30 cellular contexts compared by ENCODE assay signal in the genomic region with DNA sequence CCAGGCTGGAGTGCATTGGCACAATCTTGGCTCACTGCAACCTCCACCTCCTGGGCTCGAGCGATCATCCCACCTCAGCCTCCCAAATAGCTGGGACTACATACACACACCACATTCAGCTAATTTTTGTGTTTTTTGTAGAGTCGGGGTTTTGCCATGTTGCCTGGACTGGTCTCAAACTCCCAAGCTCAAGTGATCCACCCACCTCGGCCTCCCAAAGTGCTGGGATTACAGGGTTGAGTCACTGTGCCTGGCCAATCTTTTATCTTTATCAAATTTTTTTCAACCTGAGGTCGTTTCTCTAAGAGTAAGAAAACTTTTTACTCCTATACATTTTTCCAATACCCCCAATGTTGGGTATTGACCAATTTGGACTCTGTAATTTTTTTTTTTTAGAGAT. TPM values are rescaled to one million over a fixed set of nuclear protein-coding genes. Genes with fewer than 3 reads are reported as not detected.
DNase-seq lines count a peak whose midpoint lies in the region; ATAC-seq, FAIRE-seq and TF ChIP-seq lines count a peak whose summit lies in the region.
"Had no signal": no experiment of that assay in that cellular context is flagged by ENCODE, and none has a peak within 500 bp of the region (broad histone marks: within the 10 kb centered on the region; RNA-seq: fewer than 3 reads in every experiment).

No MANE protein-coding gene starts in this region.

- intact Hi-C loops in PC-3 (cut with micrococcal nuclease) = no loop called here

- H4K20me1 ChIP-seq in GM23338 (replicated peaks; ENCODE audit: insufficient read depth) (no peaks in the 10 kb centered on the region), PC-3 (ENCODE audit: low read length) (no peaks in the 10 kb centered on the region), H1 (replicated peaks in 1 of 2; ENCODE audit: control insufficient read depth in 1 of 2, insufficient read depth in 2 of 2, low read length in 2 of 2) (no peaks in the 10 kb centered on the region), neural progenitor cell (ENCODE audit: low read depth) (no peaks in the 10 kb centered on the region)

- H3K9me3 ChIP-seq in PC-3 (ENCODE audit: low read length) = no peaks in the 10 kb centered on the region
- H3K9me3 ChIP-seq in H1 (ENCODE audit: insufficient read depth in 2 of 2, low read depth in 1 of 2, low read length in 1 of 2) = no peaks in the 10 kb centered on the region
- H3K9me3 ChIP-seq in neural progenitor cell (ENCODE audit: low read depth) = no peaks in the 10 kb centered on the region
- H3K9me3 ChIP-seq: heart right ventricle, upper lobe of left lung had no signal

- H3F3A ChIP-seq in GM23338 (replicated peaks; ENCODE audit: low read depth) (0 out of 2 replicates have a peak, but pooled peaks cover 3% of the 10 kb centered on the region), PC-3 (ENCODE audit: low read length, unreplicated experiment) (no peaks in the 10 kb centered on the region), neural progenitor cell (ENCODE audit: low read depth) (peaks cover 11% of the 10 kb centered on the region)

- 88% methylated on average over 5 of the region's 5 CpGs; no CpG with 5 or more reads in 1 of the 2 experiments for WGBS in H1 (ENCODE audit: extremely low coverage in 1 of 2, insufficient coverage in 1 of 2, insufficient read length in 1 of 2, insufficient replicate concordance in 2 of 2, low coverage in 1 of 2, low lambda C conversion rate in 2 of 2, missing lambda C conversion rate in 1 of 2), 2 experiments

- TF ChIP-seq CTCF in GM23338 (conservative IDR thresholded peaks at IDR 0.05; ENCODE audit: low read depth in 2 of 2) (no peak), PC-3 (conservative IDR thresholded peaks at IDR 0.05; ENCODE audit: low read depth, low read length) (no peak), H1 (IDR thresholded peaks at IDR 0.05; ENCODE audit: control extremely low read depth in 1 of 3, insufficient read depth in 1 of 3, low read depth in 1 of 3, low read length in 3 of 3) (no peak), neural progenitor cell (IDR thresholded peaks at IDR 0.05) (no peak)

- H2AK5ac ChIP-seq in H1 (ENCODE audit: low read depth, low read length) = no peak overlapping the region

- CTCF ChIA-PET in PC-3 (lab: Charles Lee) (interaction anchor here (0.7 kb wide), 1 partner anchor 34 kb away, joined by 4 read pairs; no protein-coding TSS in a partner anchor), H1 (lab: Charles Lee; ENCODE audit: partially characterized antibody) (no interaction called here)

- no TSS peak for BruUV-seq in PC-3 (replicated peaks; lab: Mats Ljungman, UMichigan)

- H2BK12ac ChIP-seq in H1 (ENCODE audit: low read depth, low read length) = no peak overlapping the region

- H3K36me3 ChIP-seq in GM23338 (ENCODE audit: insufficient read depth) = no peaks in the 10 kb centered on the region
- no peaks in the 10 kb centered on the region for H3K36me3 ChIP-seq in PC-3 (ENCODE audit: low read depth, low read length)
- no peaks in the 10 kb centered on the region for H3K36me3 ChIP-seq in H1 (ENCODE audit: control insufficient read depth in 2 of 4, insufficient read depth in 4 of 4, low read length in 3 of 4)
- H3K36me3 ChIP-seq in neural progenitor cell = no peaks in the 10 kb centered on the region
- H3K36me3 ChIP-seq: heart right ventricle, upper lobe of left lung had no signal

- no peaks in the 10 kb centered on the region for H3K36me3 Mint-ChIP-seq in GM23338 (ENCODE audit: low read depth)
- no peaks in the 10 kb centered on the region for H3K36me3 Mint-ChIP-seq in neural progenitor cell

- no peak for FAIRE-seq in H1 (lab: Jason Lieb, UNC)
- FAIRE-seq: GM12891 had no signal

- H2BK20ac ChIP-seq in H1 (ENCODE audit: low read length) = no peak overlapping the region

- H3K4me1 ChIP-seq in GM23338 (ENCODE audit: insufficient read depth) = no peaks in the 10 kb centered on the region
- peaks cover 16% of the 10 kb centered on the region for H3K4me1 ChIP-seq in PC-3 (ENCODE audit: insufficient read depth, low read length)
- no peaks in the 10 kb centered on the region for H3K4me1 ChIP-seq in H1 (replicated peaks in 1 of 4; ENCODE audit: control insufficient read depth in 3 of 4, insufficient read depth in 4 of 4, low read length in 3 of 4)
- H3K4me1 ChIP-seq in neural progenitor cell = no peaks in the 10 kb centered on the region

- no peak overlapping the region for H3K23ac ChIP-seq in H1 (ENCODE audit: insufficient read length)

- no peak overlapping the region for H3K4me3 Mint-ChIP-seq in GM23338
- H3K4me3 Mint-ChIP-seq in neural progenitor cell = no peak overlapping the region
- H3K4me3 Mint-ChIP-seq: activated CD4-positive, alpha-beta T cell treated with anti-CD3 and anti-CD28 coated beads for 36 hours; T-helper 17 cell had no signal

- no peak overlapping the region for H4K5ac ChIP-seq in H1 (ENCODE audit: insufficient read length, low read depth, low read length)

- no peak overlapping the region for H3K9ac ChIP-seq in PC-3 (ENCODE audit: low read length)
- no peak overlapping the region for H3K9ac ChIP-seq in H1 (replicated peaks in 1 of 4; ENCODE audit: extremely low read depth in 1 of 4, low read depth in 3 of 4, low read length in 3 of 4)
- H3K9ac ChIP-seq in neural progenitor cell = no peak overlapping the region

- peak overlapping the region; percentile 57; the same call in 1 of the 2 replicates for H4K8ac ChIP-seq in H1 (ENCODE audit: extremely low read depth, insufficient read depth, low read length)

- H3K9me2 ChIP-seq in GM23338 (ENCODE audit: insufficient read depth) (no peaks in the 10 kb centered on the region; the same call in 1 of the 2 replicates), PC-3 (replicated peaks; ENCODE audit: low read length) (no peaks in the 10 kb centered on the region)

- TF ChIP-seq RAD21 in H1 (IDR thresholded peaks at IDR 0.05 in 1 of 2, conservative IDR thresholded peaks at IDR 0.05 in 1 of 2; ENCODE audit: low read depth in 2 of 2, low read length in 2 of 2) = no peak

- DNase-seq in GM23338 (ENCODE audit: low spot score) (no peak), PC-3 (no peak), H1 (ENCODE audit: low read depth in 1 of 2, low spot score in 2 of 2) (no peak), neural progenitor cell (ENCODE audit: low spot score) (no peak), superior temporal gyrus (ENCODE audit: extremely low spot score) (no peak), NCI-H1417 treated with DMSO at 0.1 percent for 48 hours (lab: John Stamatoyannopoulos, UW) (no peak)
- DNase-seq: activated CD4-positive, alpha-beta T cell treated with anti-CD3 and anti-CD28 coated beads for 36 hours; activated effector memory CD4-positive, alpha-beta T cell treated with anti-CD3 and anti-CD28 coated beads, Interleukin-2, amount 50 U/mL, for 16 hours; activated T-cell treated with anti-CD3 and anti-CD28 coated beads, Interleukin-2, amount 50 U/mL, for 1 hour; C1 segment of cervical spinal cord; Calu3; DND-41; effector CD4-positive, alpha-beta T cell; foreskin melanocyte; heart right ventricle; Kasumi-1; NCI-H1048; NCI-H1930; NCI-H2227 treated with DMSO at 0.1 percent for 48 hours; NCI-H774; right cardiac atrium; RPMI8226; stimulated activated CD4-positive, alpha-beta T cell treated with anti-CD3 and anti-CD28 coated beads, Interleukin-12 subunit alpha, Interleukin-12 subunit beta, amount 100 ng/mL, for 4 hours; stimulated activated CD4-positive, alpha-beta T cell treated with anti-CD3 and anti-CD28 coated beads, Interleukin-4, amount 100 ng/mL, for 1 hour; substantia nigra; T-helper 17 cell; upper lobe of left lung had no signal

- H3K4me3 ChIP-seq in GM23338 = no peak overlapping the region
- H3K4me3 ChIP-seq in PC-3 (ENCODE audit: low read length) = no peak overlapping the region
- H3K4me3 ChIP-seq in H1 (ENCODE audit: extremely low read depth in 1 of 4, insufficient read depth in 2 of 4, low read depth in 3 of 4, low read length in 4 of 4) = no peak overlapping the region
- no peak overlapping the region for H3K4me3 ChIP-seq in neural progenitor cell
- H3K4me3 ChIP-seq: heart right ventricle, SK-N-MC, upper lobe of left lung had no signal

- H3K18ac ChIP-seq in H1 (ENCODE audit: extremely low read depth, low read length) = no peak overlapping the region

- H3K4ac ChIP-seq in H1 (replicated peaks; ENCODE audit: insufficient read length, low read depth, low read length) = no peak overlapping the region

- H2AFZ ChIP-seq in GM23338 (peak overlapping the region; percentile 63; the same call in 1 of the 2 replicates), PC-3 (ENCODE audit: low read length) (peak overlapping the region; percentile 58; the same call in 1 of the 2 replicates), H1 (ENCODE audit: low read length) (no peak overlapping the region), neural progenitor cell (replicated peaks) (peak overlapping the region; percentile 76)

- H2BK15ac ChIP-seq in H1 (ENCODE audit: low read length) = no peak overlapping the region

- no peaks in the 10 kb centered on the region for H3K23me2 ChIP-seq in H1 (ENCODE audit: low read depth, low read length)

- no peaks in the 10 kb centered on the region for H3K79me2 ChIP-seq in GM23338 (replicated peaks; ENCODE audit: insufficient read depth)
- no peaks in the 10 kb centered on the region for H3K79me2 ChIP-seq in PC-3 (ENCODE audit: low read length)
- H3K79me2 ChIP-seq in H1 (ENCODE audit: control insufficient read depth in 1 of 2, insufficient read depth in 2 of 2, low read length in 2 of 2) = no peaks in the 10 kb centered on the region
- no peaks in the 10 kb centered on the region for H3K79me2 ChIP-seq in neural progenitor cell (ENCODE audit: low read depth)

- TF ChIP-seq POLR2A in H1 (IDR thresholded peaks at IDR 0.05; ENCODE audit: control extremely low read depth in 1 of 2, low read depth in 2 of 2, low read length in 2 of 2) = no peak

- H3K14ac ChIP-seq in H1 (ENCODE audit: insufficient read length) = no peak overlapping the region

- H2BK5ac ChIP-seq in H1 (ENCODE audit: low read depth, low read length) = no peak overlapping the region

- no peak overlapping the region for H2BK120ac ChIP-seq in H1 (replicated peaks; ENCODE audit: low read depth, low read length)

- H3K79me1 ChIP-seq in H1 (ENCODE audit: low read depth, low read length) = no peaks in the 10 kb centered on the region

- POLR2A ChIA-PET in PC-3 (lab: Charles Lee; ENCODE audit: unreplicated experiment) (no interaction called here), H1 (lab: Charles Lee; ENCODE audit: partially characterized antibody) (no interaction called here)

- H3K4me1 Mint-ChIP-seq in GM23338 (no peaks in the 10 kb centered on the region), neural progenitor cell (peaks cover 3% of the 10 kb centered on the region)
- H3K4me1 Mint-ChIP-seq: activated CD4-positive, alpha-beta T cell treated with anti-CD3 and anti-CD28 coated beads for 36 hours; T-helper 17 cell had no signal

- no peak overlapping the region for H3K27ac Mint-ChIP-seq in GM23338
- no peak overlapping the region for H3K27ac Mint-ChIP-seq in neural progenitor cell
- H3K27ac Mint-ChIP-seq: activated CD4-positive, alpha-beta T cell treated with anti-CD3 and anti-CD28 coated beads for 36 hours; T-helper 17 cell had no signal

- no peak overlapping the region for H3K4me2 ChIP-seq in GM23338
- H3K4me2 ChIP-seq in PC-3 (ENCODE audit: low read length) = no peak overlapping the region
- H3K4me2 ChIP-seq in H1 (ENCODE audit: insufficient read depth in 1 of 2, low read depth in 2 of 2, low read length in 2 of 2) = no peak overlapping the region
- H3K4me2 ChIP-seq in neural progenitor cell = no peak overlapping the region

- no peak overlapping the region for H4K91ac ChIP-seq in H1 (replicated peaks; ENCODE audit: insufficient read length, low read length)

- no peak overlapping the region for H3K56ac ChIP-seq in H1 (replicated peaks; ENCODE audit: insufficient read length, low read depth, low read length)

- no peak for TF ChIP-seq EP300 in H1 (IDR thresholded peaks at IDR 0.05; ENCODE audit: borderline replicate concordance in 1 of 2, low read depth in 2 of 2, low read length in 2 of 2)

- ATAC-seq in GM23338 (no peak), PC-3 (no peak), GM18873 (IDR thresholded peaks at IDR 0.05; ENCODE audit: low FRiP score, unreplicated experiment) (no peak)
- ATAC-seq: activated CD4-positive, alpha-beta T cell treated with anti-CD3 and anti-CD28 coated beads for 36 hours; heart right ventricle; right cardiac atrium; T-helper 17 cell had no signal

- H3K27me3 ChIP-seq in GM23338 (ENCODE audit: insufficient read depth) = no peaks in the 10 kb centered on the region
- no peaks in the 10 kb centered on the region for H3K27me3 ChIP-seq in PC-3 (ENCODE audit: low read length)
- no peaks in the 10 kb centered on the region for H3K27me3 ChIP-seq in H1 (replicated peaks in 1 of 4; ENCODE audit: control insufficient read depth in 3 of 4, extremely low read depth in 1 of 4, insufficient read depth in 3 of 4, low read length in 3 of 4)
- H3K27me3 ChIP-seq in neural progenitor cell = no peaks in the 10 kb centered on the region
- H3K27me3 ChIP-seq: heart right ventricle, upper lobe of left lung had no signal

- H3K9me3 Mint-ChIP-seq in GM23338 (no peaks in the 10 kb centered on the region), neural progenitor cell (no peaks in the 10 kb centered on the region)

- no peaks in the 10 kb centered on the region for H3K27me3 Mint-ChIP-seq in GM23338 (ENCODE audit: insufficient read depth, low read depth, poor library complexity)
- no peaks in the 10 kb centered on the region for H3K27me3 Mint-ChIP-seq in neural progenitor cell (ENCODE audit: insufficient read depth, low read depth)
- H3K27me3 Mint-ChIP-seq: T-helper 17 cell had no signal

- no peak overlapping the region for H3K27ac ChIP-seq in GM23338 (ENCODE audit: low read depth)
- H3K27ac ChIP-seq in PC-3 (ENCODE audit: low read length) = no peak overlapping the region
- no peak overlapping the region for H3K27ac ChIP-seq in H1 (ENCODE audit: low read depth, low read length)
- H3K27ac ChIP-seq in neural progenitor cell = no peak overlapping the region
- H3K27ac ChIP-seq: SK-N-MC, upper lobe of left lung had no signal

RNA-seq across cellular contexts. Expression of gene NAP1L1, which starts 40.0 kb away (rescaled TPM):
- total RNA-seq in GM23338 (2014; rRNA removed; shearing (Covaris generic)) = 658 and 693 TPM in 2 replicates
- polyA plus RNA-seq in GM23338 (2016; fragmentation: Nextera tagmentation; extraction: Ambion mirVana) (996 and 999 TPM in 2 replicates), H1 (2011; rRNA removed) (145 and 202 TPM in 2 replicates)
- total RNA-seq in PC-3 (2014; rRNA removed) (200 and 247 TPM in 2 replicates), neural progenitor cell (ENCODE audit: low replicate concordance) (907 and 1,539 TPM in 2 replicates)
- total RNA-seq in H1 (2021; fragmentation: NEBNext Ultra II Directional; extraction: Animal tissue kit (Norgen Biotek cat#: 25700)) = 1,114 and 1,159 TPM in 2 replicates
- polyA plus RNA-seq in H1 (2011; cell fraction: cytosol; rRNA removed) = 348 TPM
- polyA plus RNA-seq in H1 (2011; cell fraction: nucleus; rRNA removed) = 296 TPM
- polyA plus RNA-seq in H1 (2012, experiment 1 of 2) = 563 to 1,179 TPM (median 624 TPM) in 4 replicates
- polyA plus RNA-seq in H1 (2012, experiment 2 of 2) = 101 TPM
- 1,709 TPM for polyA plus RNA-seq in H1 (2013, experiment 1 of 2)
- 1,591 TPM for polyA plus RNA-seq in H1 (2013, experiment 2 of 2)
- polyA minus RNA-seq in H1 (2011; rRNA and poly(A)+ RNA removed) = 124 and 173 TPM in 2 replicates
- polyA minus RNA-seq in H1 (2011; cell fraction: cytosol; rRNA and poly(A)+ RNA removed) = 294 TPM
- polyA minus RNA-seq in H1 (2011; cell fraction: nucleus; rRNA and poly(A)+ RNA removed) = 600 TPM
